Comparison of ENCODE assay signal across 20 cellular contexts in genomic region chr9:77744877-77745435, GRCh38.
DNase-seq lines count a peak whose midpoint lies in the region; ATAC-seq, FAIRE-seq and TF ChIP-seq lines count a peak whose summit lies in the region.
"Had no signal": no experiment of that assay in that cellular context is flagged by ENCODE, and none has a peak within 500 bp of the region (broad histone marks: within the 10 kb centered on the region; RNA-seq: fewer than 3 reads in every experiment).

No MANE protein-coding gene starts in this region.

- H2AFZ ChIP-seq in H1 (ENCODE audit: low read length) (no peak overlapping the region), trophoblast cell (ENCODE audit: insufficient read depth, low read length, poor library complexity) (no peak overlapping the region), SK-N-SH (ENCODE audit: low read depth) (no peak overlapping the region)

- H3K9me3 Mint-ChIP-seq in activated CD4-positive, alpha-beta T cell treated with anti-CD3 and anti-CD28 coated beads for 36 hours (ENCODE audit: low read depth), result no peaks in the 10 kb centered on the region
- H3K9me3 Mint-ChIP-seq: neural crest cell had no signal

- H3K79me2 ChIP-seq in H1 (ENCODE audit: control insufficient read depth in 1 of 2, insufficient read depth in 2 of 2, low read length in 2 of 2), result no peaks in the 10 kb centered on the region
- H3K79me2 ChIP-seq in trophoblast cell (ENCODE audit: control insufficient read depth, insufficient read depth, low read length, poor library complexity), result no peaks in the 10 kb centered on the region
- peaks cover 26% of the 10 kb centered on the region; the same call in 1 of the 2 replicates for H3K79me2 ChIP-seq in SK-N-SH (ENCODE audit: insufficient read depth)

- CTCF ChIA-PET in activated CD4-positive, alpha-beta T cell treated with anti-CD3 and anti-CD28 coated beads for 36 hours (lab: Charles Lee), result interaction anchor here (0.7 to 1.1 kb wide), 2 partner anchors 16 to 292 kb away, joined by 3 read pairs; no protein-coding TSS in a partner anchor
- CTCF ChIA-PET in H1 (lab: Charles Lee; ENCODE audit: partially characterized antibody) (no interaction called here), SK-N-SH (lab: Yijun Ruan, JAX) (interaction anchor here (1.9 kb wide), 1 partner anchor 311 kb away, joined by 5 read pairs; no protein-coding TSS in a partner anchor)

- H3K4me2 ChIP-seq in H1 (ENCODE audit: insufficient read depth in 1 of 2, low read depth in 2 of 2, low read length in 2 of 2) (no peak overlapping the region), trophoblast cell (ENCODE audit: low read length) (no peak overlapping the region), SK-N-SH (no peak overlapping the region)
- H3K4me2 ChIP-seq: BLaER1 had no signal

- no peak overlapping the region for H2BK12ac ChIP-seq in H1 (ENCODE audit: low read depth, low read length)
- peak overlapping the region; percentile 11 for H2BK12ac ChIP-seq in trophoblast cell (ENCODE audit: low read length)

- peak overlapping the region; percentile 83 for H3K27ac Mint-ChIP-seq in activated CD4-positive, alpha-beta T cell treated with anti-CD3 and anti-CD28 coated beads for 36 hours

- no peak for TF ChIP-seq POLR2A in H1 (IDR thresholded peaks at IDR 0.05; ENCODE audit: control extremely low read depth in 1 of 2, low read depth in 2 of 2, low read length in 2 of 2)

- H2AK5ac ChIP-seq in H1 (ENCODE audit: low read depth, low read length) (no peak overlapping the region), trophoblast cell (ENCODE audit: low read length) (no peak overlapping the region)

- H3K18ac ChIP-seq in H1 (ENCODE audit: extremely low read depth, low read length), result no peak overlapping the region
- peak overlapping the region; percentile 11 for H3K18ac ChIP-seq in trophoblast cell (ENCODE audit: low read length)

- peaks cover 0 to 2% (median 0%) of the 10 kb centered on the region in 4 experiments; a peak in 3 of 7 replicates for H3K4me1 ChIP-seq in H1 (replicated peaks in 1 of 4; ENCODE audit: control insufficient read depth in 3 of 4, insufficient read depth in 4 of 4, low read length in 3 of 4)
- peaks cover 3 to 6% of the 10 kb centered on the region in 2 experiments for H3K4me1 ChIP-seq in trophoblast cell (ENCODE audit: control insufficient read depth in 1 of 2, insufficient read depth in 2 of 2, low read length in 2 of 2)
- peaks cover 36 to 46% of the 10 kb centered on the region in 2 experiments; a peak in 3 of 4 replicates for H3K4me1 ChIP-seq in SK-N-SH (ENCODE audit: control insufficient read depth in 1 of 2, insufficient read depth in 2 of 2, low read depth in 1 of 2, low read length in 1 of 2)
- H3K4me1 ChIP-seq: BLaER1 had no signal

- intact Hi-C loops in activated CD4-positive, alpha-beta T cell treated with anti-CD3 and anti-CD28 coated beads for 36 hours (cut with DNase I, micrococcal nuclease), result loop anchor here (5.0 to 10.0 kb wide), 4 partner anchors 33 to 588 kb away; no protein-coding TSS in a partner anchor

- H3K14ac ChIP-seq in H1 (ENCODE audit: insufficient read length) (no peak overlapping the region), trophoblast cell (ENCODE audit: low read length) (no peak overlapping the region)

- TF ChIP-seq RAD21 in H1 (IDR thresholded peaks at IDR 0.05 in 1 of 2, conservative IDR thresholded peaks at IDR 0.05 in 1 of 2; ENCODE audit: low read depth in 2 of 2, low read length in 2 of 2) (no peak), SK-N-SH (IDR thresholded peaks at IDR 0.05; ENCODE audit: low read length) (no peak)

- peak; percentile 52 for ATAC-seq in activated CD4-positive, alpha-beta T cell treated with anti-CD3 and anti-CD28 coated beads for 36 hours
- ATAC-seq: Right ventricle myocardium inferior had no signal

- no peaks in the 10 kb centered on the region for H3F3A ChIP-seq in SK-N-SH (replicated peaks; ENCODE audit: insufficient read depth)

- H3K9ac ChIP-seq in H1 (replicated peaks in 1 of 4; ENCODE audit: extremely low read depth in 1 of 4, low read depth in 3 of 4, low read length in 3 of 4) (no peak overlapping the region), trophoblast cell (ENCODE audit: low read length) (no peak overlapping the region), SK-N-SH (no peak overlapping the region)
- H3K9ac ChIP-seq: BLaER1 had no signal

- POLR2A ChIA-PET in activated CD4-positive, alpha-beta T cell treated with anti-CD3 and anti-CD28 coated beads for 36 hours (lab: Charles Lee), result no interaction called here
- POLR2A ChIA-PET in H1 (lab: Charles Lee; ENCODE audit: partially characterized antibody) (no interaction called here), SK-N-SH (lab: Yijun Ruan, JAX) (no interaction called here)

- H3K36me3 Mint-ChIP-seq in activated CD4-positive, alpha-beta T cell treated with anti-CD3 and anti-CD28 coated beads for 36 hours (ENCODE audit: low read depth), result peaks cover 18% of the 10 kb centered on the region

- H4K91ac ChIP-seq in H1 (replicated peaks; ENCODE audit: insufficient read length, low read length), result no peak overlapping the region
- H4K91ac ChIP-seq in trophoblast cell (ENCODE audit: low read depth, low read length), result peak overlapping the region; percentile 63

- no peaks in the 10 kb centered on the region for H3K27me3 ChIP-seq in H1 (replicated peaks in 1 of 4; ENCODE audit: control insufficient read depth in 3 of 4, extremely low read depth in 1 of 4, insufficient read depth in 3 of 4, low read length in 3 of 4)
- no peaks in the 10 kb centered on the region for H3K27me3 ChIP-seq in trophoblast cell (ENCODE audit: insufficient read depth, low read length)
- no peaks in the 10 kb centered on the region for H3K27me3 ChIP-seq in brain microvascular endothelial cell (replicated peaks)
- no peaks in the 10 kb centered on the region for H3K27me3 ChIP-seq in SK-N-SH (ENCODE audit: insufficient read depth)
- H3K27me3 ChIP-seq: BLaER1, tibial artery had no signal

- TF ChIP-seq CTCF in H1 (IDR thresholded peaks at IDR 0.05; ENCODE audit: control extremely low read depth in 1 of 3, insufficient read depth in 1 of 3, low read depth in 1 of 3, low read length in 3 of 3) (no peak), brain microvascular endothelial cell (IDR thresholded peaks at IDR 0.05; ENCODE audit: low read depth, low read length, missing control alignments) (no peak), SK-N-SH (IDR thresholded peaks at IDR 0.05) (no peak)

- H2BK120ac ChIP-seq in H1 (replicated peaks; ENCODE audit: low read depth, low read length) (no peak overlapping the region), trophoblast cell (ENCODE audit: insufficient read depth, low read length, poor library complexity) (peak overlapping the region; percentile 56)

- no peak for DNase-seq in activated CD4-positive, alpha-beta T cell treated with anti-CD3 and anti-CD28 coated beads for 36 hours
- no peak for DNase-seq in activated CD4-positive, alpha-beta T cell treated with anti-CD3 and anti-CD28 coated beads, Interleukin-2, amount 50 U/mL, for 4 hours
- DNase-seq in NCI-H2171 treated with DMSO at 0.1 percent for 48 hours (lab: John Stamatoyannopoulos, UW) (peak; percentile 75), H1 (ENCODE audit: low read depth in 1 of 2, low spot score in 2 of 2) (no peak), trophoblast cell (no peak), brain microvascular endothelial cell (no peak), NCI-H2029 treated with DMSO at 0.1 percent for 48 hours (lab: John Stamatoyannopoulos, UW) (no peak), SK-N-SH (no peak)
- DNase-seq: 8988T; activated gamma-delta T cell; anterior cingulate cortex; cerebellar nuclear complex; DMS153; effector memory CD4-positive, alpha-beta T cell; kidney; NCI-H1436; tibial artery had no signal

- H2BK5ac ChIP-seq in H1 (ENCODE audit: low read depth, low read length) (no peak overlapping the region), trophoblast cell (ENCODE audit: low read depth, low read length, poor library complexity) (no peak overlapping the region)

- H2BK15ac ChIP-seq in H1 (ENCODE audit: low read length), result no peak overlapping the region

- no peak overlapping the region for H3K23ac ChIP-seq in H1 (ENCODE audit: insufficient read length)
- no peak overlapping the region for H3K23ac ChIP-seq in trophoblast cell (ENCODE audit: low read length)

- WGBS in H1 (ENCODE audit: extremely low coverage in 1 of 2, insufficient coverage in 1 of 2, insufficient read length in 1 of 2, insufficient replicate concordance in 2 of 2, low coverage in 1 of 2, low lambda C conversion rate in 2 of 2, missing lambda C conversion rate in 1 of 2), 2 experiments, result 39% methylated on average over 5 of the region's 5 CpGs; no CpG with 5 or more reads in 1 of the 2 experiments
- WGBS in trophoblast cell (ENCODE audit: extremely low coverage, insufficient coverage, insufficient read length), result no CpG with 5 or more reads among the region's 5 CpGs
- WGBS in SK-N-SH (ENCODE audit: low lambda C conversion rate), result 46% methylated on average over 5 of the region's 5 CpGs

- H4K12ac ChIP-seq in trophoblast cell (ENCODE audit: low read depth, low read length), result no peak overlapping the region

- no peak overlapping the region for H2BK20ac ChIP-seq in H1 (ENCODE audit: low read length)

- H3K9me2 ChIP-seq in SK-N-SH, result no peaks in the 10 kb centered on the region

- no peaks in the 10 kb centered on the region for H3K27me3 Mint-ChIP-seq in activated CD4-positive, alpha-beta T cell treated with anti-CD3 and anti-CD28 coated beads for 36 hours

- H3K27ac ChIP-seq in H1 (ENCODE audit: low read depth, low read length) (no peak overlapping the region), trophoblast cell (ENCODE audit: low read depth, low read length) (peak overlapping the region; percentile 10), brain microvascular endothelial cell (no peak overlapping the region), SK-N-SH (ENCODE audit: low read depth in 2 of 2, low read length in 1 of 2) (peak overlapping the region in 1 of 2 experiments; percentile 78; a peak in 2 of 4 replicates)
- H3K27ac ChIP-seq: BLaER1, tibial artery had no signal

- no peak overlapping the region for H3K56ac ChIP-seq in H1 (replicated peaks; ENCODE audit: insufficient read length, low read depth, low read length)

- FAIRE-seq in H1 (lab: Jason Lieb, UNC), result peak; percentile 71

- H3K4me1 Mint-ChIP-seq in activated CD4-positive, alpha-beta T cell treated with anti-CD3 and anti-CD28 coated beads for 36 hours, result peaks cover 55% of the 10 kb centered on the region
- H3K4me1 Mint-ChIP-seq: neural crest cell had no signal

- H3K79me1 ChIP-seq in H1 (ENCODE audit: low read depth, low read length) (no peaks in the 10 kb centered on the region), trophoblast cell (ENCODE audit: low read length) (peaks cover 14% of the 10 kb centered on the region)

- no peaks in the 10 kb centered on the region for H3K9me3 ChIP-seq in H1 (ENCODE audit: insufficient read depth in 2 of 2, low read depth in 1 of 2, low read length in 1 of 2)
- no peaks in the 10 kb centered on the region for H3K9me3 ChIP-seq in trophoblast cell (ENCODE audit: insufficient read depth, low read depth, low read length)
- no peaks in the 10 kb centered on the region for H3K9me3 ChIP-seq in SK-N-SH
- H3K9me3 ChIP-seq: BLaER1, tibial artery had no signal

- no peaks in the 10 kb centered on the region for H3K36me3 ChIP-seq in H1 (ENCODE audit: control insufficient read depth in 2 of 4, insufficient read depth in 4 of 4, low read length in 3 of 4)
- peaks cover 0 to 3% of the 10 kb centered on the region in 2 experiments for H3K36me3 ChIP-seq in trophoblast cell (ENCODE audit: control insufficient read depth in 1 of 2, insufficient read depth in 2 of 2, low read length in 2 of 2)
- H3K36me3 ChIP-seq in brain microvascular endothelial cell (replicated peaks), result no peaks in the 10 kb centered on the region
- H3K36me3 ChIP-seq in SK-N-SH (replicated peaks in 1 of 2; ENCODE audit: control insufficient read depth in 1 of 2, insufficient read depth in 2 of 2, low read length in 1 of 2), result peaks cover 3 to 14% of the 10 kb centered on the region in 2 experiments
- H3K36me3 ChIP-seq: BLaER1, tibial artery had no signal

- H4K20me1 ChIP-seq in H1 (replicated peaks in 1 of 2; ENCODE audit: control insufficient read depth in 1 of 2, insufficient read depth in 2 of 2, low read length in 2 of 2) (no peaks in the 10 kb centered on the region), SK-N-SH (ENCODE audit: insufficient read depth) (no peaks in the 10 kb centered on the region)
- H4K20me1 ChIP-seq: BLaER1 had no signal

- H3K23me2 ChIP-seq in H1 (ENCODE audit: low read depth, low read length), result no peaks in the 10 kb centered on the region

- TF ChIP-seq EP300 in H1 (IDR thresholded peaks at IDR 0.05; ENCODE audit: borderline replicate concordance in 1 of 2, low read depth in 2 of 2, low read length in 2 of 2) (no peak), SK-N-SH (IDR thresholded peaks at IDR 0.05; ENCODE audit: borderline replicate concordance in 1 of 2, low read depth in 1 of 2, low read length in 1 of 2) (no peak)

- in situ Hi-C loops in brain microvascular endothelial cell (cut with HindIII; ENCODE audit: low pct_ligation_motif_present, low sequenced_read_pairs), result no loop called here

- H4K5ac ChIP-seq in H1 (ENCODE audit: insufficient read length, low read depth, low read length), result no peak overlapping the region

- H3K4me3 ChIP-seq in H1 (ENCODE audit: extremely low read depth in 1 of 4, insufficient read depth in 2 of 4, low read depth in 3 of 4, low read length in 4 of 4) (no peak overlapping the region), trophoblast cell (ENCODE audit: low read depth, low read length) (no peak overlapping the region), brain microvascular endothelial cell (ENCODE audit: low read depth, low read length) (no peak overlapping the region), SK-N-SH (ENCODE audit: low read depth in 2 of 2, low read length in 1 of 2) (no peak overlapping the region)
- H3K4me3 ChIP-seq: BLaER1, tibial artery had no signal

- H3K4me3 Mint-ChIP-seq in activated CD4-positive, alpha-beta T cell treated with anti-CD3 and anti-CD28 coated beads for 36 hours, result no peak overlapping the region
- H3K4me3 Mint-ChIP-seq: neural crest cell had no signal

- H3K4ac ChIP-seq in H1 (replicated peaks; ENCODE audit: insufficient read length, low read depth, low read length), result no peak overlapping the region
- no peak overlapping the region for H3K4ac ChIP-seq in trophoblast cell (ENCODE audit: low read depth, low read length)

- H4K8ac ChIP-seq in H1 (ENCODE audit: extremely low read depth, insufficient read depth, low read length) (no peak overlapping the region), trophoblast cell (ENCODE audit: low read depth, low read length) (no peak overlapping the region)
